Comparison of ENCODE assay signal across 2 cellular contexts in the genomic region with DNA sequence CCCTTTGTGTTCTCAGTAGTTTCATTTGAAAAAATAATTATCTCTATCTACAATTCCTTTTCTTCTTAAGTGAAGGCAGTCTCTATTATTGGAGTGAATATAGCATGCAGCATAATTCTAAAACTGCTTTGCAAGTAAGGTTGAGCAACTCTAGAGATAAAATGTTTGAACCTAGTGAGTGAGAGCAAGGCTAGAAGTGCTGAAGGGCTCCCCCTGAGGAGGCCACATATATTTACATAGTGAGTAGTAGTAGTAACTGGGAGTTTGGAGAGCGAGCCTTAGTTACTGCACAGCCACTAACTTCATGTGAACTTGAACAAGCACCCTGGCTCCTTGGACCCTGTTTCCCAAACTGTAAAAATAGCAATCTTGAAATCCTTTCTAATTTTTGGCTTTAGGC.
TF ChIP-seq lines count a peak whose summit lies in the region.

No MANE protein-coding gene starts in this region.

TF ChIP-seq in SK-N-SH treated with all-trans-retinoic acid at 6 μM for 48 hours, 23 proteins besides CTCF, POLR2A, EP300 and RAD21 (continued from another document):
- TF ChIP-seq, protein P1, sequence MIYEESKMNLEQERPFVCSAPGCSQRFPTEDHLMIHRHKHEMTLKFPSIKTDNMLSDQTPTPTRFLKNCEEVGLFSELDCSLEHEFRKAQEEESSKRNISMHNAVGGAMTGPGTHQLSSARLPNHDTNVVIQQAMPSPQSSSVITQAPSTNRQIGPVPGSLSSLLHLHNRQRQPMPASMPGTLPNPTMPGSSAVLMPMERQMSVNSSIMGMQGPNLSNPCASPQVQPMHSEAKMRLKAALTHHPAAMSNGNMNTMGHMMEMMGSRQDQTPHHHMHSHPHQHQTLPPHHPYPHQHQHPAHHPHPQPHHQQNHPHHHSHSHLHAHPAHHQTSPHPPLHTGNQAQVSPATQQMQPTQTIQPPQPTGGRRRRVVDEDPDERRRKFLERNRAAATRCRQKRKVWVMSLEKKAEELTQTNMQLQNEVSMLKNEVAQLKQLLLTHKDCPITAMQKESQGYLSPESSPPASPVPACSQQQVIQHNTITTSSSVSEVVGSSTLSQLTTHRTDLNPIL (CRISPR knock-in tag; IDR thresholded peaks at IDR 0.05; ENCODE audit: low read depth): no peak
- TF ChIP-seq, protein P2, sequence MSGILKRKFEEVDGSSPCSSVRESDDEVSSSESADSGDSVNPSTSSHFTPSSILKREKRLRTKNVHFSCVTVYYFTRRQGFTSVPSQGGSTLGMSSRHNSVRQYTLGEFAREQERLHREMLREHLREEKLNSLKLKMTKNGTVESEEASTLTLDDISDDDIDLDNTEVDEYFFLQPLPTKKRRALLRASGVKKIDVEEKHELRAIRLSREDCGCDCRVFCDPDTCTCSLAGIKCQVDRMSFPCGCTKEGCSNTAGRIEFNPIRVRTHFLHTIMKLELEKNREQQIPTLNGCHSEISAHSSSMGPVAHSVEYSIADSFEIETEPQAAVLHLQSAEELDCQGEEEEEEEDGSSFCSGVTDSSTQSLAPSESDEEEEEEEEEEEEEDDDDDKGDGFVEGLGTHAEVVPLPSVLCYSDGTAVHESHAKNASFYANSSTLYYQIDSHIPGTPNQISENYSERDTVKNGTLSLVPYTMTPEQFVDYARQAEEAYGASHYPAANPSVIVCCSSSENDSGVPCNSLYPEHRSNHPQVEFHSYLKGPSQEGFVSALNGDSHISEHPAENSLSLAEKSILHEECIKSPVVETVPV (CRISPR knock-in tag; IDR thresholded peaks at IDR 0.05): no peak
- TF ChIP-seq SNAI2 (CRISPR knock-in tag; IDR thresholded peaks at IDR 0.05): no peak
- no peak for TF ChIP-seq ESRRG (CRISPR knock-in tag; IDR thresholded peaks at IDR 0.05)
- TF ChIP-seq OSR1 (CRISPR knock-in tag; IDR thresholded peaks at IDR 0.05): no peak
- no peak for TF ChIP-seq CSDC2 (CRISPR knock-in tag; IDR thresholded peaks at IDR 0.05)
- no peak for TF ChIP-seq ZFP3 (CRISPR knock-in tag; IDR thresholded peaks at IDR 0.05)
- TF ChIP-seq BACH2 (CRISPR knock-in tag; IDR thresholded peaks at IDR 0.05; ENCODE audit: borderline replicate concordance): no peak
- TF ChIP-seq TOX (CRISPR knock-in tag; IDR thresholded peaks at IDR 0.05; ENCODE audit: borderline replicate concordance): no peak
- no peak for TF ChIP-seq TCF4 (CRISPR knock-in tag; IDR thresholded peaks at IDR 0.05; ENCODE audit: borderline replicate concordance)

TF ChIP-seq in SK-N-SH, 30 proteins besides CTCF, POLR2A, EP300 and RAD21 (continued from another document):
- TF ChIP-seq, protein P3, sequence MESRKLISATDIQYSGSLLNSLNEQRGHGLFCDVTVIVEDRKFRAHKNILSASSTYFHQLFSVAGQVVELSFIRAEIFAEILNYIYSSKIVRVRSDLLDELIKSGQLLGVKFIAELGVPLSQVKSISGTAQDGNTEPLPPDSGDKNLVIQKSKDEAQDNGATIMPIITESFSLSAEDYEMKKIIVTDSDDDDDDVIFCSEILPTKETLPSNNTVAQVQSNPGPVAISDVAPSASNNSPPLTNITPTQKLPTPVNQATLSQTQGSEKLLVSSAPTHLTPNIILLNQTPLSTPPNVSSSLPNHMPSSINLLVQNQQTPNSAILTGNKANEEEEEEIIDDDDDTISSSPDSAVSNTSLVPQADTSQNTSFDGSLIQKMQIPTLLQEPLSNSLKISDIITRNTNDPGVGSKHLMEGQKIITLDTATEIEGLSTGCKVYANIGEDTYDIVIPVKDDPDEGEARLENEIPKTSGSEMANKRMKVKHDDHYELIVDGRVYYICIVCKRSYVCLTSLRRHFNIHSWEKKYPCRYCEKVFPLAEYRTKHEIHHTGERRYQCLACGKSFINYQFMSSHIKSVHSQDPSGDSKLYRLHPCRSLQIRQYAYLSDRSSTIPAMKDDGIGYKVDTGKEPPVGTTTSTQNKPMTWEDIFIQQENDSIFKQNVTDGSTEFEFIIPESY (IDR thresholded peaks at IDR 0.05; ENCODE audit: borderline replicate concordance, low read depth): no peak
- TF ChIP-seq FOXM1 (IDR thresholded peaks at IDR 0.05; ENCODE audit: low read depth) (no peak), EZH2phosphoT487 (IDR thresholded peaks at IDR 0.05; ENCODE audit: borderline replicate concordance, low read depth) (no peak), TEAD4 (IDR thresholded peaks at IDR 0.05; ENCODE audit: borderline replicate concordance, insufficient read depth) (no peak), RCOR1 (IDR thresholded peaks at IDR 0.05; ENCODE audit: low read length) (no peak), MXI1 (IDR thresholded peaks at IDR 0.05; ENCODE audit: low read depth, low read length) (no peak), SIN3A (IDR thresholded peaks at IDR 0.05; ENCODE audit: borderline replicate concordance, low read depth, low read length) (no peak), NRF1 (IDR thresholded peaks at IDR 0.05; ENCODE audit: low read depth, low read length) (no peak)
- TF ChIP-seq, protein P4, sequence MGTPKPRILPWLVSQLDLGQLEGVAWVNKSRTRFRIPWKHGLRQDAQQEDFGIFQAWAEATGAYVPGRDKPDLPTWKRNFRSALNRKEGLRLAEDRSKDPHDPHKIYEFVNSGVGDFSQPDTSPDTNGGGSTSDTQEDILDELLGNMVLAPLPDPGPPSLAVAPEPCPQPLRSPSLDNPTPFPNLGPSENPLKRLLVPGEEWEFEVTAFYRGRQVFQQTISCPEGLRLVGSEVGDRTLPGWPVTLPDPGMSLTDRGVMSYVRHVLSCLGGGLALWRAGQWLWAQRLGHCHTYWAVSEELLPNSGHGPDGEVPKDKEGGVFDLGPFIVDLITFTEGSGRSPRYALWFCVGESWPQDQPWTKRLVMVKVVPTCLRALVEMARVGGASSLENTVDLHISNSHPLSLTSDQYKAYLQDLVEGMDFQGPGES (IDR thresholded peaks at IDR 0.05; ENCODE audit: low read depth, low read length): no peak
